In the genomic region with DNA sequence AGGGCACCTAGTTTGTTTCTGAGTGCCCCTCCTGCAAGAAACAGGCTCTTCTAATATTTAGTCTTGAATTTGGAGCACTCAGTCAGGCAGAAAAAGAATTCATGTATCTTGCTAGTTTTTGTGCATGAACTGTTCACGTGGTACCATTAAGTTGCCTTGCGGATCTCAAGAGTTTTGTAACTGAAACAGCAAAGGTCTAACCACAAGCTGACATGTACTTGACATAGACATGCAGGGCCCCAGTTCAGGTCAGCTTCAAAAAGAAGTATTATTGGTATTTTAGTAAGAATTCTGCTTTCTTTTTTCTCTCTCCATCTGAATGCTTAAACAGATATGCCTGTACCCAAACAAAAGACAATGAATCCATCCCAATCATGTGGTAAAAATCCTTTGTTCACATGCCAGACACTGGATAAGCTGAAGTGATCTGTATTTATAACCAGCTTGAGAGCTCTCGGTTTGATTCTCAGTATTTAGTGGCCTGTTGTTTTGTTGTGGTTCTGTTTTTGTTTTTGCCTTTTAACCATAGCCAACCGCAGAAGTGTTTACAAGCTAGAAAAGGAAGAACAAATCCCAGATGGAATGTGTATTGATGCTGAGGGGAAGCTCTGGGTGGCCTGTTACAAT, we compare ENCODE assay signal across 10 cellular contexts. TPM values are rescaled to one million over a fixed set of nuclear protein-coding genes. Genes with fewer than 3 reads are reported as not detected.
A peak's percentile ranks its signal among the peaks of the same experiment; 100 is the strongest.
DNase-seq lines count a peak whose midpoint lies in the region; ATAC-seq, FAIRE-seq and TF ChIP-seq lines count a peak whose summit lies in the region.
"Had no signal": no experiment of that assay in that cellular context is flagged by ENCODE, and none has a peak within 500 bp of the region (broad histone marks: within the 10 kb centered on the region; RNA-seq: fewer than 3 reads in every experiment).

No MANE protein-coding gene starts in this region.

- no peaks in the 10 kb centered on the region for H3K4me1 ChIP-seq in small intestine (ENCODE audit: control insufficient read depth in 2 of 2, insufficient read depth in 1 of 2, low read depth in 1 of 2, low read length in 1 of 2)

- ATAC-seq in activated CD4-positive, alpha-beta T cell treated with anti-CD3 and anti-CD28 coated beads for 36 hours = peak; percentile 39
- ATAC-seq in GM19351 (IDR thresholded peaks at IDR 0.05; ENCODE audit: unreplicated experiment) = no peak

- WGBS in small intestine, 3 donors = 23 to 30% (median 29%) methylated on average over 4 of the region's 4 CpGs

- H3K27me3 ChIP-seq in bronchial epithelial cell (ENCODE audit: control insufficient read depth, insufficient read depth, low read length) = no peaks in the 10 kb centered on the region
- no peaks in the 10 kb centered on the region for H3K27me3 ChIP-seq in small intestine (ENCODE audit: control insufficient read depth in 2 of 2, insufficient read depth in 2 of 2, low read length in 2 of 2)

- POLR2A ChIA-PET in activated CD4-positive, alpha-beta T cell treated with anti-CD3 and anti-CD28 coated beads for 36 hours (lab: Charles Lee) = no interaction called here

- H3K36me3 Mint-ChIP-seq in activated CD4-positive, alpha-beta T cell treated with anti-CD3 and anti-CD28 coated beads for 36 hours (ENCODE audit: low read depth) = no peaks in the 10 kb centered on the region

- H3K9me3 Mint-ChIP-seq in activated CD4-positive, alpha-beta T cell treated with anti-CD3 and anti-CD28 coated beads for 36 hours (ENCODE audit: low read depth) = no peaks in the 10 kb centered on the region
- H3K9me3 Mint-ChIP-seq: activated T-cell treated with anti-CD3 and anti-CD28 coated beads, Interleukin-2, amount 50 U/mL, for 72 hours had no signal

- H3K4me3 ChIP-seq in bronchial epithelial cell (ENCODE audit: low read depth, low read length) = no peak overlapping the region
- no peak overlapping the region for H3K4me3 ChIP-seq in small intestine (ENCODE audit: low read depth in 1 of 2, low read length in 2 of 2)

- no peak overlapping the region for H3K27ac Mint-ChIP-seq in activated CD4-positive, alpha-beta T cell treated with anti-CD3 and anti-CD28 coated beads for 36 hours
- H3K27ac Mint-ChIP-seq: activated T-cell treated with anti-CD3 and anti-CD28 coated beads, Interleukin-2, amount 50 U/mL, for 72 hours had no signal

- FAIRE-seq in bronchial epithelial cell (lab: Jason Lieb, UNC) (peak; percentile 36), small intestine (lab: Jason Lieb, UNC) (no peak)
- FAIRE-seq: RCC 7860 had no signal

- in situ Hi-C loops in KBM-7 (cut with MboI; ENCODE audit: low pct_unique_long_range_greater_than_20kb, low sequenced_read_pairs) = no loop called here

- peak overlapping the region in 1 of 2 donors; percentile 4 for H3K27ac ChIP-seq in small intestine (ENCODE audit: low read depth in 1 of 2, low read length in 1 of 2)

- H3K27me3 Mint-ChIP-seq in activated CD4-positive, alpha-beta T cell treated with anti-CD3 and anti-CD28 coated beads for 36 hours = no peaks in the 10 kb centered on the region

- no peak for TF ChIP-seq CTCF in bronchial epithelial cell (IDR thresholded peaks at IDR 0.05; ENCODE audit: insufficient read depth, low read length, severe bottlenecking)

- intact Hi-C loops in activated CD4-positive, alpha-beta T cell treated with anti-CD3 and anti-CD28 coated beads for 36 hours (cut with DNase I, micrococcal nuclease) = loop anchor here (5.0 kb wide), 3 partner anchors 179 to 334 kb away; partner anchors contain the start of genes JADE3 (in 1 of the 2) and SLC9A7 (in 1 of the 2)

- peaks cover 10% of the 10 kb centered on the region for H3K4me1 Mint-ChIP-seq in activated CD4-positive, alpha-beta T cell treated with anti-CD3 and anti-CD28 coated beads for 36 hours

- H3K36me3 ChIP-seq in bronchial epithelial cell (ENCODE audit: control insufficient read depth, insufficient read depth, low read length) (no peaks in the 10 kb centered on the region), small intestine (ENCODE audit: control insufficient read depth in 2 of 2, insufficient read depth in 2 of 2, low read length in 2 of 2) (no peaks in the 10 kb centered on the region)

- no peak overlapping the region for H3K4me3 Mint-ChIP-seq in activated CD4-positive, alpha-beta T cell treated with anti-CD3 and anti-CD28 coated beads for 36 hours
- H3K4me3 Mint-ChIP-seq: activated T-cell treated with anti-CD3 and anti-CD28 coated beads, Interleukin-2, amount 50 U/mL, for 72 hours had no signal

- DNase-seq in activated CD4-positive, alpha-beta T cell treated with anti-CD3 and anti-CD28 coated beads for 36 hours = no peak
- no peak for DNase-seq in activated CD4-positive, alpha-beta T cell treated with anti-CD3 and anti-CD28 coated beads for 4 hours
- DNase-seq in KBM-7 (peak; percentile 46), bronchial epithelial cell (ENCODE audit: low read depth) (no peak), small intestine (peak; percentile 10), cortex of kidney (lab: John Stamatoyannopoulos, UW) (no peak)
- no peak for DNase-seq in activated CD4-positive, CD25-positive, alpha-beta regulatory T cell (lab: John Stamatoyannopoulos, UW)
- DNase-seq: activated T-cell treated with anti-CD3 and anti-CD28 coated beads, Interleukin-2, amount 50 U/mL, for 72 hours had no signal

- CTCF ChIA-PET in activated CD4-positive, alpha-beta T cell treated with anti-CD3 and anti-CD28 coated beads for 36 hours (lab: Charles Lee) = no interaction called here

- H3K9me3 ChIP-seq in small intestine (ENCODE audit: control insufficient read depth, low read depth) = no peaks in the 10 kb centered on the region

RNA-seq across cellular contexts. Expression of gene RGN, which starts 13.0 kb away (rescaled TPM):
- total RNA-seq in activated CD4-positive, alpha-beta T cell treated with anti-CD3 and anti-CD28 coated beads for 36 hours = not detected
- 0.26 TPM in 1 of 2 replicates, not detected in the other for total RNA-seq in bronchial epithelial cell
- 10 to 100 TPM in 2 of 3 donors, 1 to 10 TPM in 1; 1.8 to 48.8 (median 17.3) TPM for polyA plus RNA-seq in small intestine
- total RNA-seq: activated T-cell treated with anti-CD3 and anti-CD28 coated beads, Interleukin-2, amount 50 U/mL, for 72 hours had no signal

RNA-seq across cellular contexts. Expression of gene NDUFB11, which starts 53.2 kb away (rescaled TPM):
- total RNA-seq in activated CD4-positive, alpha-beta T cell treated with anti-CD3 and anti-CD28 coated beads for 36 hours = 10 to 100 TPM; 89.9 to 90.8 TPM
- total RNA-seq in bronchial epithelial cell = 32.1 and 48.4 TPM in 2 replicates
- 100 to 1,000 TPM in 2 of 3 donors, 10 to 100 TPM in 1; 89.7 to 109 (median 108) TPM for polyA plus RNA-seq in small intestine

RNA-seq across cellular contexts. Expression of gene RBM10, which starts 53.8 kb away (rescaled TPM):
- total RNA-seq in activated CD4-positive, alpha-beta T cell treated with anti-CD3 and anti-CD28 coated beads for 36 hours = 10 to 100 TPM; 63.8 to 72.1 TPM
- total RNA-seq in bronchial epithelial cell = 29.0 and 35.2 TPM in 2 replicates
- 10 to 100 TPM; 27.8 to 36.2 (median 35.1) TPM for polyA plus RNA-seq in small intestine

Comparison
In these comparisons a context has a peak if more than half of its experiments do, and no peak if none do; other contexts are left out.
1. DNase-seq: peak in KBM-7 (single experiment) and small intestine (single experiment); none in activated CD4-positive, alpha-beta T cell treated with anti-CD3 and anti-CD28 coated beads for 36 hours (single experiment), activated CD4-positive, alpha-beta T cell treated with anti-CD3 and anti-CD28 coated beads for 4 hours (0 of 2), bronchial epithelial cell (single experiment), cortex of kidney (single experiment) and activated CD4-positive, CD25-positive, alpha-beta regulatory T cell (0 of 4).